Comparison of ENCODE assay signal across 26 cellular contexts in the genomic region with DNA sequence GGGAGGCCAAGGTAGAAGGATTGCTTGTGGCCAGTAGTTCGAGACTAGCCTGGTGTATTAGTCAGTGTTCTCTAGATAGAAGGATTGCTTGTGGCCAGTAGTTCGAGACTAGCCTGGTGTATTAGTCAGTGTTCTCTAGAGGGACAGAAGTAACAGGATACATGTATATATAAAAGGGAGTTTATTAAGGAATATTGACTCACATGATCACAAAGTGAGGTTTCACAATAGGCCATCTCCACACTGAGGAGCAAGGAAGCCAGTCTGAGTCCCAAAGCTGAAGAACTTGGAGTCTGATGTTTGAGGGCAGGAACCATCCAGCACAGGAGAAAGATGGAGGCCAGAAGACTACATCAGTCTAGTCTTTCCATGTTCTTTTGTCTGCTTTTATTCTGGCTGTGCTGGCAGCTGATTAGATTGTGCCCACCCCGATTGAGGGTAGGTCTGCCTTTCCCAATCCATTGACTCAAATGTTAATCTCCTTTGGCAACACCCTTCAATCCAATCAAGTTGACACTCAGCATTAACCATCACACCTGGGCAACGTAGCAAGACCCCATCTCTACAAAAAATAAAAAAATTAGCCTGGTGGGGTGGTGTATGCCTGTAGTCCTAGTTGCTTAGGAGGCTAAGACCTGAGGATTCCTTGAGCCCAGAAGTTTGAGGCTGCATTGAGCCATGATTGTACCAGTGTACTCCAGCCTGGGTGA. TPM values are rescaled to one million over a fixed set of nuclear protein-coding genes. Genes with fewer than 3 reads are reported as not detected.
A peak's percentile ranks its signal among the peaks of the same experiment; 100 is the strongest.
DNase-seq lines count a peak whose midpoint lies in the region; ATAC-seq and TF ChIP-seq lines count a peak whose summit lies in the region.
"Had no signal": no experiment of that assay in that cellular context is flagged by ENCODE, and none has a peak within 500 bp of the region (broad histone marks: within the 10 kb centered on the region; RNA-seq: fewer than 3 reads in every experiment).

No MANE protein-coding gene starts in this region.

- H3K27me3 Mint-ChIP-seq in nephron (ENCODE audit: low read depth) (no peaks in the 10 kb centered on the region), endothelial cell (ENCODE audit: unreplicated experiment) (peaks cover 5% of the 10 kb centered on the region)
- H3K27me3 Mint-ChIP-seq: naive B cell, T-cell had no signal

- H3K4me1 Mint-ChIP-seq in nephron, result peaks cover 44% of the 10 kb centered on the region
- peaks cover 10% of the 10 kb centered on the region for H3K4me1 Mint-ChIP-seq in endothelial cell (ENCODE audit: unreplicated experiment)
- peaks cover 56% of the 10 kb centered on the region for H3K4me1 Mint-ChIP-seq in stimulated activated effector memory CD8-positive, alpha-beta T cell treated with anti-CD3 and anti-CD28 coated beads, Interleukin-12 subunit alpha, Interleukin-12 subunit beta, amount 100 ng/mL, for 72 hours

- DNase-seq in ELR (ENCODE audit: low read depth) (peak; percentile 28), LHCN-M2 (ENCODE audit: low read depth) (peak; percentile 79), choroid plexus epithelial cell (ENCODE audit: low read depth) (peak; percentile 36), iPS-NIHi7 (ENCODE audit: extremely low spot score) (no peak), hippocampal formation (lab: John Stamatoyannopoulos, UW) (no peak), endothelial cell (ENCODE audit: low spot score) (no peak)
- DNase-seq in stimulated activated effector memory CD8-positive, alpha-beta T cell treated with anti-CD3 and anti-CD28 coated beads, Interleukin-12 subunit alpha, Interleukin-12 subunit beta, amount 100 ng/mL, for 72 hours (ENCODE audit: low spot score in 2 of 2), result no peak
- DNase-seq: activated CD4-positive, alpha-beta T cell treated with anti-CD3 and anti-CD28 coated beads for 1 hour; activated naive CD4-positive, alpha-beta T cell treated with Interleukin-2 at 50 U/mL for 16 hours; activated T-cell treated with anti-CD3 and anti-CD28 coated beads, Interleukin-2, amount 50 U/mL, for 4 hours; glutamatergic neuron; mesendoderm; naive B cell; NCI-H1436; NCI-H2171; NCI-H526; stimulated activated CD4-positive, alpha-beta T cell treated with anti-CD3 and anti-CD28 coated beads, Interleukin-4, amount 100 ng/mL, for 1 hour; stimulated activated naive CD4-positive, alpha-beta T cell; T-cell; testis had no signal

- no peak overlapping the region for H3K4me3 ChIP-seq in choroid plexus epithelial cell (ENCODE audit: low read depth, low read length)
- H3K4me3 ChIP-seq: cardiac muscle cell, SJSA1, testis, vagina had no signal

- ATAC-seq in stimulated activated effector memory CD8-positive, alpha-beta T cell treated with anti-CD3 and anti-CD28 coated beads, Interleukin-12 subunit alpha, Interleukin-12 subunit beta, amount 100 ng/mL, for 72 hours, result no peak
- ATAC-seq: activated T-cell treated with anti-CD3 and anti-CD28 coated beads, Interleukin-2, amount 50 U/mL, for 4 hours; T-cell had no signal

- no peak overlapping the region for H3K4me3 Mint-ChIP-seq in nephron
- H3K4me3 Mint-ChIP-seq in endothelial cell (ENCODE audit: unreplicated experiment), result no peak overlapping the region
- no peak overlapping the region for H3K4me3 Mint-ChIP-seq in stimulated activated effector memory CD8-positive, alpha-beta T cell treated with anti-CD3 and anti-CD28 coated beads, Interleukin-12 subunit alpha, Interleukin-12 subunit beta, amount 100 ng/mL, for 72 hours
- H3K4me3 Mint-ChIP-seq: activated T-cell treated with anti-CD3 and anti-CD28 coated beads, Interleukin-2, amount 50 U/mL, for 4 hours; CD14-positive monocyte; dendritic cell treated with granulocyte-macrophage colony-stimulating factor and Interleukin-4, amounts not matched to agents 40 ng/mL and 50 ng/mL, for 4 days; T-cell had no signal

- peaks cover 18% of the 10 kb centered on the region for H3K36me3 Mint-ChIP-seq in nephron (ENCODE audit: low read depth)
- no peaks in the 10 kb centered on the region for H3K36me3 Mint-ChIP-seq in endothelial cell (ENCODE audit: low read depth, unreplicated experiment)
- H3K36me3 Mint-ChIP-seq in stimulated activated effector memory CD8-positive, alpha-beta T cell treated with anti-CD3 and anti-CD28 coated beads, Interleukin-12 subunit alpha, Interleukin-12 subunit beta, amount 100 ng/mL, for 72 hours, result no peaks in the 10 kb centered on the region
- H3K36me3 Mint-ChIP-seq: naive B cell had no signal

- H3K9me3 Mint-ChIP-seq in nephron (no peaks in the 10 kb centered on the region), endothelial cell (ENCODE audit: unreplicated experiment) (no peaks in the 10 kb centered on the region)
- no peaks in the 10 kb centered on the region for H3K9me3 Mint-ChIP-seq in stimulated activated effector memory CD8-positive, alpha-beta T cell treated with anti-CD3 and anti-CD28 coated beads, Interleukin-12 subunit alpha, Interleukin-12 subunit beta, amount 100 ng/mL, for 72 hours
- H3K9me3 Mint-ChIP-seq: activated T-cell treated with anti-CD3 and anti-CD28 coated beads, Interleukin-2, amount 50 U/mL, for 4 hours; CD14-positive monocyte; dendritic cell treated with granulocyte-macrophage colony-stimulating factor and Interleukin-4, amounts not matched to agents 40 ng/mL and 50 ng/mL, for 4 days; naive B cell; T-cell had no signal

- H3K27ac Mint-ChIP-seq in nephron (peak overlapping the region; percentile 45 to 77 (median 69)), endothelial cell (ENCODE audit: unreplicated experiment) (no peak overlapping the region)
- no peak overlapping the region for H3K27ac Mint-ChIP-seq in stimulated activated effector memory CD8-positive, alpha-beta T cell treated with anti-CD3 and anti-CD28 coated beads, Interleukin-12 subunit alpha, Interleukin-12 subunit beta, amount 100 ng/mL, for 72 hours
- H3K27ac Mint-ChIP-seq: dendritic cell treated with granulocyte-macrophage colony-stimulating factor and Interleukin-4, amounts not matched to agents 40 ng/mL and 50 ng/mL, for 4 days had no signal

- TF ChIP-seq CTCF in choroid plexus epithelial cell (conservative IDR thresholded peaks at IDR 0.05; ENCODE audit: low read depth, low read length) (no peak), nephron (IDR thresholded peaks at IDR 0.05; ENCODE audit: unreplicated experiment in 3 of 3) (no peak), endothelial cell (IDR thresholded peaks at IDR 0.05; ENCODE audit: unreplicated experiment) (no peak)

RNA-seq across cellular contexts. Expression of gene EML4, which starts 33.3 kb away (rescaled TPM):
- total RNA-seq in LHCN-M2 (2014; rRNA removed), result 39.9 and 48.9 TPM in 2 replicates
- 16.5 TPM for polyA plus RNA-seq in LHCN-M2 (2012)
- 49.7 TPM for total RNA-seq in endothelial cell (ENCODE audit: unreplicated experiment)

Comparison
In these comparisons a context has a peak if more than half of its experiments do, and no peak if none do; other contexts are left out.
1. DNase-seq: peak in ELR (single experiment), LHCN-M2 (single experiment) and choroid plexus epithelial cell (single experiment); none in iPS-NIHi7 (single experiment), hippocampal formation (0 of 2), endothelial cell (single experiment) and stimulated activated effector memory CD8-positive, alpha-beta T cell treated with anti-CD3 and anti-CD28 coated beads, Interleukin-12 subunit alpha, Interleukin-12 subunit beta, amount 100 ng/mL, for 72 hours (0 of 2).
2. H3K27ac Mint-ChIP-seq: peak in nephron (3 of 3); none in endothelial cell (single experiment) and stimulated activated effector memory CD8-positive, alpha-beta T cell treated with anti-CD3 and anti-CD28 coated beads, Interleukin-12 subunit alpha, Interleukin-12 subunit beta, amount 100 ng/mL, for 72 hours (single experiment).